ENCODE assay signal across 11 cellular contexts in genomic region chr2:196431957-196432356, GRCh38.
DNase-seq lines count a peak whose midpoint lies in the region; ATAC-seq, FAIRE-seq and TF ChIP-seq lines count a peak whose summit lies in the region.
"Had no signal": no experiment of that assay in that cellular context is flagged by ENCODE, and none has a peak within 500 bp of the region (broad histone marks: within the 10 kb centered on the region; RNA-seq: fewer than 3 reads in every experiment).

No MANE protein-coding gene starts in this region.

- H3K9me3 Mint-ChIP-seq in activated naive CD4-positive, alpha-beta T cell treated with anti-CD3 and anti-CD28 coated beads, Interleukin-2, amount 50 U/mL, for 72 hours, result no peaks in the 10 kb centered on the region
- H3K9me3 Mint-ChIP-seq: activated T-helper 2 cell treated with anti-CD3 and anti-CD28 coated beads, Interferon-gamma antibody, Interleukin-2, Interleukin-4, amounts not matched to agents 10 μg/mL and 5 μg/mL and 100 μg/mL, durations not matched to agents 14 hours and 24 hours and 36 hours had no signal

- DNase-seq in A549 (ENCODE audit: low read depth in 1 of 2, low spot score in 1 of 2) (peak; percentile 20 to 41), OCI-M1 (lab: John Stamatoyannopoulos, UW) (peak; percentile 65), fibroblast of the conjunctiva (ENCODE audit: low read depth) (peak; percentile 8), GF-D8 (lab: John Stamatoyannopoulos, UW) (no peak), HuH-7.5 (ENCODE audit: low spot score) (no peak)
- DNase-seq in activated naive CD4-positive, alpha-beta T cell treated with anti-CD3 and anti-CD28 coated beads, Interleukin-2, amount 50 U/mL, for 72 hours (ENCODE audit: low spot score in 2 of 2), result no peak
- DNase-seq in activated T-cell treated with anti-CD3 and anti-CD28 coated beads, Interleukin-2, amount 50 U/mL, for 1 hour, result no peak
- DNase-seq: stimulated activated CD4-positive, alpha-beta T cell treated with anti-CD3 and anti-CD28 coated beads, Interleukin-4, amount 100 ng/mL, for 4 hours had no signal

- H3K4me1 ChIP-seq in A549, result no peaks in the 10 kb centered on the region
- H3K4me1 ChIP-seq: SJCRH30 had no signal

- no peak for FAIRE-seq in A549 (lab: Jason Lieb, UNC)

- H3K4me3 ChIP-seq in A549, result no peak overlapping the region
- H3K4me3 ChIP-seq: SJCRH30 had no signal

- H3K27ac ChIP-seq in A549, result no peak overlapping the region
- H3K27ac ChIP-seq: SJCRH30 had no signal

- H3K36me3 Mint-ChIP-seq in activated naive CD4-positive, alpha-beta T cell treated with anti-CD3 and anti-CD28 coated beads, Interleukin-2, amount 50 U/mL, for 72 hours, result no peaks in the 10 kb centered on the region

- TF ChIP-seq EP300 in A549 (IDR thresholded peaks at IDR 0.05), result no peak

- ATAC-seq in A549, result peak in 1 of 2 experiments; percentile 80; a peak in 3 of 6 replicates
- ATAC-seq in activated naive CD4-positive, alpha-beta T cell treated with anti-CD3 and anti-CD28 coated beads, Interleukin-2, amount 50 U/mL, for 72 hours, result no peak

- TF ChIP-seq POLR2A in A549 (IDR thresholded peaks at IDR 0.05; ENCODE audit: low read length), result no peak

- no peak overlapping the region for H3K4me2 ChIP-seq in A549

- TF ChIP-seq CTCF in A549 (IDR thresholded peaks at IDR 0.05) (peak; percentile 53), GM12872 (IDR thresholded peaks at IDR 0.05; ENCODE audit: insufficient read depth, low read depth, low read length) (peak; percentile 40; the same call in 2 of the 3 replicates)

- WGBS in A549 (ENCODE audit: missing lambda C conversion rate), result 62% methylated on average over 4 of the region's 4 CpGs

- CTCF ChIA-PET in A549 (lab: Yijun Ruan, JAX), result no interaction called here

- POLR2A ChIA-PET in A549 (lab: Yijun Ruan, JAX), result no interaction called here

- no peak overlapping the region for H3K27ac Mint-ChIP-seq in activated naive CD4-positive, alpha-beta T cell treated with anti-CD3 and anti-CD28 coated beads, Interleukin-2, amount 50 U/mL, for 72 hours
- H3K27ac Mint-ChIP-seq: activated T-helper 2 cell treated with anti-CD3 and anti-CD28 coated beads, Interferon-gamma antibody, Interleukin-2, Interleukin-4, amounts not matched to agents 10 μg/mL and 5 μg/mL and 100 μg/mL, durations not matched to agents 14 hours and 24 hours and 36 hours had no signal

- peak; percentile 48 to 52 for TF ChIP-seq RAD21 in A549 (conservative IDR thresholded peaks at IDR 0.05 in 1 of 2, IDR thresholded peaks at IDR 0.05 in 1 of 2)

- H3K9me3 ChIP-seq in A549, result no peaks in the 10 kb centered on the region
- H3K9me3 ChIP-seq: SJCRH30 had no signal

TF ChIP-seq in A549, 52 proteins besides CTCF, POLR2A, EP300 and RAD21:
- peak; percentile 37; the same call in 1 of the 3 replicates for TF ChIP-seq SMC3 (IDR thresholded peaks at IDR 0.05)
- no peak for TF ChIP-seq HOXB5 (CRISPR knock-in tag; IDR thresholded peaks at IDR 0.05)
- TF ChIP-seq ESRRA (IDR thresholded peaks at IDR 0.05; ENCODE audit: borderline replicate concordance, low read length), result no peak
- TF ChIP-seq ZSCAN20 (CRISPR knock-in tag; IDR thresholded peaks at IDR 0.05), result no peak
TF ChIP-seq in A549: peak in this region for 1.

Comparison
In these comparisons a context has a peak if more than half of its experiments do, and no peak if none do; other contexts are left out.
1. DNase-seq: peak in A549 (2 of 2), OCI-M1 (single experiment) and fibroblast of the conjunctiva (single experiment); none in activated naive CD4-positive, alpha-beta T cell treated with anti-CD3 and anti-CD28 coated beads, Interleukin-2, amount 50 U/mL, for 72 hours (0 of 2), GF-D8 (single experiment), activated T-cell treated with anti-CD3 and anti-CD28 coated beads, Interleukin-2, amount 50 U/mL, for 1 hour (single experiment) and HuH-7.5 (single experiment).